In the genomic region with DNA sequence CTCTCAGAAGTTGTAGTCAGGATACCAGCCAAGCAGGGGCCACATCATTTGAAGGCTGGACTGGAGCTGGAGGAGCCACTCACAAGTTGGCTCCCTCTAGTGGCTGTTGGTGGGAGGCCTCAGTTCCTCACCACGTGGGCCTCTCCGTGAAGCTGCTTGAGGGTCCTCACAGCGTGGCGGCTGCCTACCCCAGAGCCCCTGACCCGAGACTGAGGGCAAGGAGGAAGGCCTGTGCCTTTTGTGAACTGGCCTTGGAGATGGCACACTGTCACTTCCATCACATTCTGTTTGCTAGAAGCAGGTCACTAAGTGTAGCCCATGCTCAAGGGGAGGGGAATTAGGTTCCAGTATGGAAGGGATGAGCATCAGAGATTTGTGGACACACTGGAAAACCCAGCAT, we compare ENCODE assay signal across 8 cellular contexts. TPM values are rescaled to one million over a fixed set of nuclear protein-coding genes. Genes with fewer than 3 reads are reported as not detected.
DNase-seq lines count a peak whose midpoint lies in the region; ATAC-seq, FAIRE-seq and TF ChIP-seq lines count a peak whose summit lies in the region.

No MANE protein-coding gene starts in this region.

- H3K4me3 ChIP-seq in Karpas-422 (ENCODE audit: low read length) (no peak overlapping the region), spleen (no peak overlapping the region)

- DNase-seq in DMS53 (lab: John Stamatoyannopoulos, UW) (peak; percentile 78), Karpas-422 (peak; percentile 89), left cardiac atrium (peak; percentile 66), spleen (peak; percentile 87), frontal cortex (ENCODE audit: low spot score in 2 of 2) (no peak)

- peak; percentile 54 to 93 (median 88) for TF ChIP-seq CTCF in spleen (IDR thresholded peaks at IDR 0.05 in 8 of 11, conservative IDR thresholded peaks at IDR 0.05 in 3 of 11)

- H3K4me1 Mint-ChIP-seq in activated naive CD4-positive, alpha-beta T cell treated with anti-CD3 and anti-CD28 coated beads, Interleukin-2, amount 50 U/mL, for 24 hours = peaks cover 9% of the 10 kb centered on the region

- H3K9me3 Mint-ChIP-seq in activated naive CD4-positive, alpha-beta T cell treated with anti-CD3 and anti-CD28 coated beads, Interleukin-2, amount 50 U/mL, for 24 hours = no peaks in the 10 kb centered on the region

- intact Hi-C loops in left cardiac atrium (cut with DNase I) = loop anchor here (5.0 to 10.0 kb wide), 3 partner anchors 36 to 144 kb away; no protein-coding TSS in a partner anchor
- intact Hi-C loops in spleen (cut with DNase I; ENCODE audit: low total_unique reads) = no loop called here

- no peak for FAIRE-seq in frontal cortex (lab: Jason Lieb, UNC)

- no peak overlapping the region for H2AFZ ChIP-seq in Karpas-422 (ENCODE audit: low read length)

- 27 to 47% (median 36%) methylated on average over 2 to 5 of the region's 5 CpGs for WGBS in spleen, 5 donors

- H3K27me3 ChIP-seq in Karpas-422 (ENCODE audit: low read length) (no peaks in the 10 kb centered on the region), spleen (replicated peaks in 1 of 7) (no peaks in the 10 kb centered on the region)

- peak; percentile 90 for ATAC-seq in SK-N-SH treated with all-trans-retinoic acid at 6 μM for 48 hours
- peak; percentile 31 to 42 for ATAC-seq in left cardiac atrium
- ATAC-seq in GM21529 (IDR thresholded peaks at IDR 0.05; ENCODE audit: unreplicated experiment) = no peak

- no peaks in the 10 kb centered on the region for H3K27me3 Mint-ChIP-seq in activated naive CD4-positive, alpha-beta T cell treated with anti-CD3 and anti-CD28 coated beads, Interleukin-2, amount 50 U/mL, for 24 hours

- H3K27ac ChIP-seq in Karpas-422 (ENCODE audit: low read length) (no peak overlapping the region), spleen (no peak overlapping the region)

- no peaks in the 10 kb centered on the region for H3K36me3 Mint-ChIP-seq in activated naive CD4-positive, alpha-beta T cell treated with anti-CD3 and anti-CD28 coated beads, Interleukin-2, amount 50 U/mL, for 24 hours

- no peak overlapping the region for H3K4me2 ChIP-seq in Karpas-422 (ENCODE audit: low read depth, low read length, poor library complexity, severe bottlenecking)

- no peaks in the 10 kb centered on the region for H3K9me2 ChIP-seq in Karpas-422 (replicated peaks; ENCODE audit: insufficient read depth, low read length)

- no peaks in the 10 kb centered on the region for H3K79me2 ChIP-seq in Karpas-422 (ENCODE audit: low read length)

- H3K9me3 ChIP-seq in Karpas-422 (ENCODE audit: low read length) = no peaks in the 10 kb centered on the region
- no peaks in the 10 kb centered on the region for H3K9me3 ChIP-seq in spleen

- peak overlapping the region; percentile 53 for H3K27ac Mint-ChIP-seq in activated naive CD4-positive, alpha-beta T cell treated with anti-CD3 and anti-CD28 coated beads, Interleukin-2, amount 50 U/mL, for 24 hours

- H3K36me3 ChIP-seq in Karpas-422 (ENCODE audit: insufficient read depth, low read length) = no peaks in the 10 kb centered on the region
- H3K36me3 ChIP-seq in spleen = peaks cover 0 to 33% (median 4%) of the 10 kb centered on the region in 6 donors

- 0 out of 2 replicates have a peak, but pooled peaks cover 3% of the 10 kb centered on the region for H4K20me1 ChIP-seq in Karpas-422 (ENCODE audit: insufficient read depth, low read depth, low read length)

- no peaks in the 10 kb centered on the region for H3K4me1 ChIP-seq in Karpas-422 (ENCODE audit: low read length)
- peaks cover 7 to 49% (median 21%) of the 10 kb centered on the region in 6 donors for H3K4me1 ChIP-seq in spleen

- no peak for TF ChIP-seq POLR2A in spleen (IDR thresholded peaks at IDR 0.05)

- H3K9ac ChIP-seq in Karpas-422 (ENCODE audit: low read length) = no peak overlapping the region

- H3K4me3 Mint-ChIP-seq in activated naive CD4-positive, alpha-beta T cell treated with anti-CD3 and anti-CD28 coated beads, Interleukin-2, amount 50 U/mL, for 24 hours = no peak overlapping the region

TF ChIP-seq in SK-N-SH treated with all-trans-retinoic acid at 6 μM for 48 hours, 23 proteins besides CTCF, POLR2A, EP300 and RAD21:
- peak; percentile 97 for TF ChIP-seq ZNF565 (CRISPR knock-in tag; conservative IDR thresholded peaks at IDR 0.05; ENCODE audit: low read depth)
- TF ChIP-seq, protein P1, sequence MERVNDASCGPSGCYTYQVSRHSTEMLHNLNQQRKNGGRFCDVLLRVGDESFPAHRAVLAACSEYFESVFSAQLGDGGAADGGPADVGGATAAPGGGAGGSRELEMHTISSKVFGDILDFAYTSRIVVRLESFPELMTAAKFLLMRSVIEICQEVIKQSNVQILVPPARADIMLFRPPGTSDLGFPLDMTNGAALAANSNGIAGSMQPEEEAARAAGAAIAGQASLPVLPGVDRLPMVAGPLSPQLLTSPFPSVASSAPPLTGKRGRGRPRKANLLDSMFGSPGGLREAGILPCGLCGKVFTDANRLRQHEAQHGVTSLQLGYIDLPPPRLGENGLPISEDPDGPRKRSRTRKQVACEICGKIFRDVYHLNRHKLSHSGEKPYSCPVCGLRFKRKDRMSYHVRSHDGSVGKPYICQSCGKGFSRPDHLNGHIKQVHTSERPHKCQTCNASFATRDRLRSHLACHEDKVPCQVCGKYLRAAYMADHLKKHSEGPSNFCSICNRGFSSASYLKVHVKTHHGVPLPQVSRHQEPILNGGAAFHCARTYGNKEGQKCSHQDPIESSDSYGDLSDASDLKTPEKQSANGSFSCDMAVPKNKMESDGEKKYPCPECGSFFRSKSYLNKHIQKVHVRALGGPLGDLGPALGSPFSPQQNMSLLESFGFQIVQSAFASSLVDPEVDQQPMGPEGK (CRISPR knock-in tag; IDR thresholded peaks at IDR 0.05; ENCODE audit: borderline replicate concordance) = no peak

RNA-seq across cellular contexts. Expression of a gene that starts 14.6 kb away (rescaled TPM):
- 0.58 and 2.6 TPM in 2 replicates for total RNA-seq in Karpas-422 (2014; rRNA removed; shearing (Covaris generic); ENCODE audit: low replicate concordance)
- total RNA-seq in left cardiac atrium (10 to 100 TPM; 55.1 to 64.3 TPM), spleen (10 to 100 TPM; 22.6 to 41.5 (median 33.4) TPM), frontal cortex (48.1 TPM)
- polyA plus RNA-seq in spleen = 10 to 100 TPM in 1 of 3 donors, 1 to 10 TPM in 2; 5.1 to 22.7 (median 6.1) TPM

RNA-seq across cellular contexts. Expression of a gene that starts 27.1 kb away (rescaled TPM):
- not detected in 2 replicates for total RNA-seq in Karpas-422 (2014; rRNA removed; shearing (Covaris generic); ENCODE audit: low replicate concordance)
- total RNA-seq in left cardiac atrium (1 to 10 TPM; 4.3 to 6.1 TPM), spleen (10 to 100 TPM in 6 of 7 donors, 1 to 10 TPM in 1; 9.8 to 24.9 (median 12.7) TPM), frontal cortex (0.82 TPM)
- polyA plus RNA-seq in spleen = 1 to 10 TPM; 3.8 to 7.6 (median 5.2) TPM

RNA-seq across cellular contexts. Expression of a gene that starts 46.5 kb away (rescaled TPM):
- total RNA-seq in Karpas-422 (2014; rRNA removed; shearing (Covaris generic); ENCODE audit: low replicate concordance) = 146 and 233 TPM in 2 replicates
- total RNA-seq in left cardiac atrium = 100 to 1,000 TPM; 698 to 715 TPM
- total RNA-seq in spleen = 100 to 1,000 TPM; 325 to 569 (median 425) TPM
- polyA plus RNA-seq in spleen = 100 to 1,000 TPM; 428 to 618 (median 514) TPM
- total RNA-seq in frontal cortex = 97.4 TPM

Comparison
In these comparisons a context has a peak if more than half of its experiments do, and no peak if none do; other contexts are left out.
1. DNase-seq: peak in DMS53 (single experiment), Karpas-422 (single experiment), left cardiac atrium (single experiment) and spleen (single experiment); none in frontal cortex (0 of 2).